In the genomic region with DNA sequence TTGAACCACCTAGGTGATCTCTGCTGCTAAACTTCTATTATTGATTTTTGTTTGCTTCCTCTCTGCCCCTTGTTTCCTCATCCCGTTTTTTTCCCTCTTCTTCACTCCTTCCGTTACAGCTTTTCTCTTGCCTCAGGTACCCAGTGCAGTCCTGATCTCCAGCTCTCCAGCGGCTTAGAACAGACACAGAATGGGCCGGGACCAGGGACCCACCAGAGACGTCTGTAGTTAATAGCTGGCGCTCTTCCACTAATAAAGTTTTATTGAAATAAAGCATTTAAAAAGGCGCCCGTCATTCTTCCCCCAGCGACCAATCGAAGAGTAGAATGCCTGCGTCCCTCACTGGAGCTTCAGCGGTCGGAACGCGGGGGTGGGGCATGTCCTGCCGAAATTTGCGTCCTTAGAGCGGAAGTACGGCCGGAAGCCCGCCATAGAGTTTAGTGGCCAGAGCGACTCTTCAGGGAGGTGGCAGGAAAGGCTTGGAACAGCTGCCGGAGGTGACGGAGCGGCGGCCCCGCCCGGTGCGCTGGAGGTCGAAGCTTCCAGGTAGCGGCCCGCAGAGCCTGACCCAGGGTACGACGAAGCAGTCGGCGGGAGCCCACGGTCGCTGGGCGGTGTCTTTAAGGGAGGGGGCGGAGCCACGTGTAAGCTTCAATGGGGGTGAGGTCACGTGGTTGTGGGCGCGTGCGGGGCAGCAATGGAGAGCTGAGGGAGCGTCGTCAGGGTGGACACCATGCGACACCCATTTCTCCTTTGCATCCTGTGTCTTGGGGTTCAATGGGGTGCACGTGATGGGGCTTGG, we compare ENCODE assay signal across 8 cellular contexts. TPM values are rescaled to one million over a fixed set of nuclear protein-coding genes. Genes with fewer than 3 reads are reported as not detected.
A peak's percentile ranks its signal among the peaks of the same experiment; 100 is the strongest.
DNase-seq lines count a peak whose midpoint lies in the region; ATAC-seq and TF ChIP-seq lines count a peak whose summit lies in the region.

A gene with protein sequence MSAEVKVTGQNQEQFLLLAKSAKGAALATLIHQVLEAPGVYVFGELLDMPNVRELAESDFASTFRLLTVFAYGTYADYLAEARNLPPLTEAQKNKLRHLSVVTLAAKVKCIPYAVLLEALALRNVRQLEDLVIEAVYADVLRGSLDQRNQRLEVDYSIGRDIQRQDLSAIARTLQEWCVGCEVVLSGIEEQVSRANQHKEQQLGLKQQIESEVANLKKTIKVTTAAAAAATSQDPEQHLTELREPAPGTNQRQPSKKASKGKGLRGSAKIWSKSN (plus strand): TSS at position 440 of the 802 bp plus-strand sequence. CDS start 611 bp downstream, outside the sequence.

- H3K27me3 ChIP-seq in smooth muscle cell (ENCODE audit: low read depth) = no peaks in the 10 kb centered on the region

- TF ChIP-seq CTCF in activated B cell treated with CpG ODN at 0.5 μM for 24 hours (IDR thresholded peaks at IDR 0.05) (no peak), smooth muscle cell (IDR thresholded peaks at IDR 0.05; ENCODE audit: borderline replicate concordance, insufficient read depth, poor library complexity, severe bottlenecking) (no peak)

- CTCF ChIA-PET in activated B cell treated with CpG ODN at 0.5 μM for 24 hours (lab: Charles Lee) = interaction anchor here (0.9 to 2.6 kb wide), 12 partner anchors 10 to 199 kb away, joined by 3 to 13 read pairs (median 4); a partner anchor contains a TSS

- peak within 1 kb of the TSS; percentile 97 for H2AFZ ChIP-seq in smooth muscle cell (ENCODE audit: low read depth)

- no peaks in the 10 kb centered on the region for H3K9me3 ChIP-seq in smooth muscle cell (replicated peaks; ENCODE audit: low read depth)

- under 1% methylated on average over 41 of the region's 49 CpGs for WGBS in smooth muscle cell (ENCODE audit: low lambda C conversion rate)

- H4K20me1 ChIP-seq in smooth muscle cell (ENCODE audit: low read depth) = no peaks in the 10 kb centered on the region

- intact Hi-C loops in activated B cell treated with CpG ODN at 0.5 μM for 24 hours (cut with micrococcal nuclease) = loop anchor here (1.0 to 2.0 kb wide), 11 partner anchors 15 to 465 kb away; a partner anchor contains a TSS

- peaks cover 3% of the 10 kb centered on the region for H3K79me2 ChIP-seq in smooth muscle cell (ENCODE audit: low read depth)

- H3K36me3 ChIP-seq in smooth muscle cell (ENCODE audit: low read depth) = peaks cover 6% of the 10 kb centered on the region

- H3K4me3 Mint-ChIP-seq in activated B cell treated with CpG ODN at 0.5 μM for 24 hours = peak within 1 kb of the TSS; percentile 89

- H3K4me3 ChIP-seq in smooth muscle cell = peak within 1 kb of the TSS; percentile 80

- H3K27ac ChIP-seq in caudate nucleus (ENCODE audit: low read depth, low read length) (peak within 1 kb of the TSS; percentile 85), smooth muscle cell (ENCODE audit: low read depth) (peak within 1 kb of the TSS; percentile 90)

- no peaks in the 10 kb centered on the region for H3K27me3 Mint-ChIP-seq in activated B cell treated with CpG ODN at 0.5 μM for 24 hours

- peak within 1 kb of the TSS; percentile 80 for H3K9ac ChIP-seq in smooth muscle cell (ENCODE audit: low read depth)

- DNase-seq in AG08395 (ENCODE audit: low spot score) (peak; percentile 98), NCI-H345 (lab: John Stamatoyannopoulos, UW) (peak; percentile 100), activated B cell treated with CpG ODN at 0.5 μM for 24 hours (peak; percentile 92), caudate nucleus (lab: John Stamatoyannopoulos, UW) (peak; percentile 62 to 99 (median 96)), iPS-NIHi7 (ENCODE audit: extremely low spot score) (peak; percentile 98), smooth muscle cell (lab: John Stamatoyannopoulos, UW; ENCODE audit: unreplicated experiment) (peak; percentile 93)

- in situ Hi-C loops in GM18951 (cut with MboI; ENCODE audit: low sequenced_read_pairs, unreplicated experiment) = no loop called here

- POLR2A ChIA-PET in activated B cell treated with CpG ODN at 0.5 μM for 24 hours (lab: Charles Lee) = interaction anchor here (0.6 to 3.8 kb wide), 44 partner anchors 13 to 1243 kb away, joined by 3 to 232 read pairs (median 6); a partner anchor contains a TSS

- peaks cover 3% of the 10 kb centered on the region for H3F3A ChIP-seq in smooth muscle cell (ENCODE audit: low read depth)

- peak within 1 kb of the TSS; percentile 92 for H3K4me2 ChIP-seq in smooth muscle cell

- TF ChIP-seq POLR2A in GM18951 (IDR thresholded peaks at IDR 0.05; ENCODE audit: extremely low read depth, insufficient read depth, insufficient read length) = peak; percentile 83

- peaks cover 19% of the 10 kb centered on the region for H3K4me1 Mint-ChIP-seq in activated B cell treated with CpG ODN at 0.5 μM for 24 hours

- peaks cover 26% of the 10 kb centered on the region for H3K36me3 Mint-ChIP-seq in activated B cell treated with CpG ODN at 0.5 μM for 24 hours (ENCODE audit: low read depth)

- no peaks in the 10 kb centered on the region for H3K9me3 Mint-ChIP-seq in activated B cell treated with CpG ODN at 0.5 μM for 24 hours

- peaks cover 5% of the 10 kb centered on the region for H3K4me1 ChIP-seq in smooth muscle cell (ENCODE audit: low read depth)

- H3K27ac Mint-ChIP-seq in activated B cell treated with CpG ODN at 0.5 μM for 24 hours = peak within 1 kb of the TSS; percentile 96

- ATAC-seq in HG03196 (IDR thresholded peaks at IDR 0.05; ENCODE audit: unreplicated experiment) = peak; percentile 93
- ATAC-seq in activated B cell treated with CpG ODN at 0.5 μM for 24 hours (ENCODE audit: low read depth) = peak; percentile 93

RNA-seq across cellular contexts. Expression of the gene that starts here (rescaled TPM):
- total RNA-seq in activated B cell treated with CpG ODN at 0.5 μM for 24 hours = 28.1 and 35.8 TPM in 2 replicates
- 56.6 and 59.6 TPM in 2 replicates for total RNA-seq in smooth muscle cell
- 78.0 and 105 TPM in 2 replicates for polyA plus RNA-seq in smooth muscle cell

Comparison
In these comparisons a context has a peak if more than half of its experiments do, and no peak if none do; other contexts are left out.
1. Peak in every context shown above with its lines: DNase-seq, ATAC-seq, H3K4me3 ChIP-seq and H3K27ac ChIP-seq.